Comparison of ENCODE assay signal across 28 cellular contexts in the genomic region with DNA sequence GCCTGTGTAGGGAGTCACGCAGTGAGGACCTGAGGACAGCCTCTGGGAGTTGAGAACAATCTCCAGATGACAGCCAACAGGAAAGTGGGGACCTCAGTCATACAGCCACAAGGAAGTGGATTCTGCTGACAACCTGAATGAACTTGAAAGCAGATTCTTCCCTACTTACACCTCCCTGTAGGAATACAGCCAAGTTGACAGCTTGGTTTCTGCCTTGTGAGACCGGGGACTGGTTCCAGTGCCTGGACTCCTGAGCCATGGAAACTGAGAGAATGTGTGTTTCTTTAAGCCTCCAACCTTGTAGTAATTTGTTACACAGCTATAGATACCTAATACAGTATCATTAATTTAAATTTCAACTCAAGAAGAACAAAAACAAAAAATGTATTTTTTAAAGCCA.
"Had no signal": no experiment of that assay in that cellular context is flagged by ENCODE, and none has a peak within 500 bp of the region (broad histone marks: within the 10 kb centered on the region; RNA-seq: fewer than 3 reads in every experiment).

No MANE protein-coding gene starts in this region.

- H3K36me3 ChIP-seq: neural progenitor cell, ovary, right lobe of liver, sigmoid colon, stomach, thoracic aorta, thyroid gland, tibial nerve, upper lobe of left lung, vagina had no signal

- ATAC-seq: psoas muscle; right cardiac atrium; right lobe of liver; stimulated activated effector memory CD8-positive, alpha-beta T cell treated with anti-CD3 and anti-CD28 coated beads, Interleukin-12 subunit alpha, Interleukin-12 subunit beta, amount 100 ng/mL, for 72 hours; stimulated activated naive B cell treated with anti-CD40 and anti-IgM and Interleukin-4, amounts not matched to agents 10 μg/mL and 1 μg/mL and 100 μg/mL, for 72 hours had no signal

- H3K27ac ChIP-seq: neural progenitor cell, ovary, parathyroid adenoma, psoas muscle, right lobe of liver, sigmoid colon, stomach, thoracic aorta, thyroid gland, tibial nerve, upper lobe of left lung, vagina had no signal

- H3K79me2 ChIP-seq: parathyroid adenoma had no signal

- H3K9me3 Mint-ChIP-seq: nephron; neural progenitor cell; stimulated activated effector memory CD8-positive, alpha-beta T cell treated with anti-CD3 and anti-CD28 coated beads, Interleukin-12 subunit alpha, Interleukin-12 subunit beta, amount 100 ng/mL, for 72 hours; stimulated activated naive B cell treated with anti-CD40 and anti-IgM and Interleukin-4, amounts not matched to agents 10 μg/mL and 1 μg/mL and 100 μg/mL, for 72 hours; stimulated activated naive CD8-positive, alpha-beta T cell treated with anti-CD3 and anti-CD28 coated beads, Interleukin-15, Interleukin-2, amounts not matched to agents 100 ng/mL and 50 ng/mL, for 24 hours had no signal

- H3K4me1 ChIP-seq: neural progenitor cell, parathyroid adenoma, psoas muscle, right lobe of liver, sigmoid colon, stomach, thyroid gland, tibial nerve, upper lobe of left lung, vagina had no signal

- FAIRE-seq: small intestine, urothelium cell line had no signal

- H3K4me2 ChIP-seq: neural progenitor cell had no signal

- H3K36me3 Mint-ChIP-seq: neural progenitor cell; stimulated activated effector memory CD8-positive, alpha-beta T cell treated with anti-CD3 and anti-CD28 coated beads, Interleukin-12 subunit alpha, Interleukin-12 subunit beta, amount 100 ng/mL, for 72 hours; stimulated activated naive B cell treated with anti-CD40 and anti-IgM and Interleukin-4, amounts not matched to agents 10 μg/mL and 1 μg/mL and 100 μg/mL, for 72 hours had no signal

- H3K4me1 Mint-ChIP-seq: neural progenitor cell; stimulated activated effector memory CD8-positive, alpha-beta T cell treated with anti-CD3 and anti-CD28 coated beads, Interleukin-12 subunit alpha, Interleukin-12 subunit beta, amount 100 ng/mL, for 72 hours had no signal

- DNase-seq: occipital lobe; ovary; posterior cingulate gyrus; psoas muscle; right cardiac atrium; right lobe of liver; sigmoid colon; small intestine; stimulated activated CD4-positive, alpha-beta T cell treated with anti-CD3 and anti-CD28 coated beads, Interleukin-15, amount 100 ng/mL, for 24 hours; stimulated activated CD4-positive, alpha-beta T cell treated with anti-CD3 and anti-CD28 coated beads, Interleukin-2, amount 100 ng/mL, for 24 hours; stimulated activated CD4-positive, alpha-beta T cell treated with anti-CD3 and anti-CD28 coated beads, Interleukin-2, amount 100 ng/mL, for 48 hours; stimulated activated CD4-positive, alpha-beta T cell treated with anti-CD3 and anti-CD28 coated beads, Interleukin-4, amount 100 ng/mL, for 24 hours; stimulated activated naive B cell treated with anti-CD40 and anti-IgM and Interleukin-4, amounts not matched to agents 10 μg/mL and 1 μg/mL and 100 μg/mL, for 72 hours; stimulated activated naive CD4-positive, alpha-beta T cell treated with Interleukin-2 at 50 U/mL for 16 hours; stomach; thyroid gland; trophoblast cell; upper lobe of left lung had no signal

- H3K9me3 ChIP-seq: ovary, psoas muscle, right lobe of liver, sigmoid colon, stomach, thoracic aorta, thyroid gland, tibial nerve, upper lobe of left lung, vagina had no signal

- H3K27me3 Mint-ChIP-seq: progenitor cell of endocrine pancreas; stimulated activated naive B cell treated with anti-CD40 and anti-IgM and Interleukin-4, amounts not matched to agents 10 μg/mL and 1 μg/mL and 100 μg/mL, for 72 hours; stimulated activated naive CD8-positive, alpha-beta T cell treated with anti-CD3 and anti-CD28 coated beads, Interleukin-15, Interleukin-2, amounts not matched to agents 100 ng/mL and 50 ng/mL, for 24 hours had no signal

- H2AFZ ChIP-seq: neural progenitor cell, parathyroid adenoma had no signal

- H3K27me3 ChIP-seq: neural progenitor cell, ovary, sigmoid colon, thyroid gland, upper lobe of left lung, vagina had no signal

- H3K4me3 ChIP-seq: neural progenitor cell, ovary, psoas muscle, right lobe of liver, sigmoid colon, stomach, thoracic aorta, thyroid gland, tibial nerve, upper lobe of left lung, vagina had no signal

- H3K27ac Mint-ChIP-seq: nephron; neural progenitor cell; progenitor cell of endocrine pancreas; stimulated activated effector memory CD8-positive, alpha-beta T cell treated with anti-CD3 and anti-CD28 coated beads, Interleukin-12 subunit alpha, Interleukin-12 subunit beta, amount 100 ng/mL, for 72 hours; stimulated activated naive B cell treated with anti-CD40 and anti-IgM and Interleukin-4, amounts not matched to agents 10 μg/mL and 1 μg/mL and 100 μg/mL, for 72 hours; stimulated activated naive CD8-positive, alpha-beta T cell treated with anti-CD3 and anti-CD28 coated beads, Interleukin-15, Interleukin-2, amounts not matched to agents 100 ng/mL and 50 ng/mL, for 24 hours had no signal

- H3K9ac ChIP-seq: neural progenitor cell, parathyroid adenoma had no signal

- H3K4me3 Mint-ChIP-seq: nephron; neural progenitor cell; stimulated activated effector memory CD8-positive, alpha-beta T cell treated with anti-CD3 and anti-CD28 coated beads, Interleukin-12 subunit alpha, Interleukin-12 subunit beta, amount 100 ng/mL, for 72 hours; stimulated activated naive B cell treated with anti-CD40 and anti-IgM and Interleukin-4, amounts not matched to agents 10 μg/mL and 1 μg/mL and 100 μg/mL, for 72 hours; stimulated activated naive CD8-positive, alpha-beta T cell treated with anti-CD3 and anti-CD28 coated beads, Interleukin-15, Interleukin-2, amounts not matched to agents 100 ng/mL and 50 ng/mL, for 24 hours had no signal
